Comparison of ENCODE assay signal across 20 cellular contexts in the genomic region with DNA sequence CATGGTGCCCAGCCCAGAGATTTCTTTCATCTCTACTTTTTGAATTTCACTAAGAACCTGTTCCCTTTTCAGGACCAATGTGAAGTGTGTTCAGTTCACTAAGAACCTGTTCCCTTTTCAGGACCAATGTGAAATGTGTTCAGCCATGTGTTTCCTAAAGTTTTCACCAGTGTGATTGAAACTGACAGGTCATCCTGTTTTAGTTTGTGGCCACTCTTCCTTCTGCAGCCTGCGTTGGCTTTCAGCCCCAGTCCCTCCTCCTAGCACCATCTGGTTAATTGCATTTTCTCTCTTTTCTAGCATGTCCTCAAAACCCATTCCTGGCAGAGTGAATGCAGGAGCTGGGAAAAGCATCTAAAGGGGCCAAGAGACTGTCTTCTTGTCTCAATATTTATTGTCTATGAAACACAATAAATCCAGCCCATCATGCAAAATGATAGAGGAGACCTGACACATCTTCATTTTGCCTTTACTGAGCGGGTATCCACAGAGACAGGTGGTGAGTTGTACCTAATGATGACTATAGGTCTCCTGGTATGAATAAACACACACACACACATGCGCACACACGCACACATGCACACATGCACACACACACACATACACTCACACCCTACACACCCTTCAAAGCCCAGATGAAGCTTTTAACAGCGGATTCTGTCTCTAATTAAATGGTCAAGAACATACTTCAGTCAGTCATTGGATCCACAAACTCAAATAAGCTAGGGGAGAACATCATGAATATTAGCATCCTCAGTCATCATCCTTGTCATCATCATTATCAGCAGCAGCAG. TPM values are rescaled to one million over a fixed set of nuclear protein-coding genes. Genes with fewer than 3 reads are reported as not detected.
DNase-seq lines count a peak whose midpoint lies in the region; ATAC-seq and TF ChIP-seq lines count a peak whose summit lies in the region.
"Had no signal": no experiment of that assay in that cellular context is flagged by ENCODE, and none has a peak within 500 bp of the region (broad histone marks: within the 10 kb centered on the region; RNA-seq: fewer than 3 reads in every experiment).

No MANE protein-coding gene starts in this region.

- no peaks in the 10 kb centered on the region for H3K36me3 ChIP-seq in ascending aorta
- H3K36me3 ChIP-seq: gastroesophageal sphincter, Peyer's patch had no signal

- peak; percentile 22 for ATAC-seq in GM19351 (IDR thresholded peaks at IDR 0.05; ENCODE audit: unreplicated experiment)
- peak; percentile 27 for ATAC-seq in HG03196 (IDR thresholded peaks at IDR 0.05; ENCODE audit: unreplicated experiment)
- ATAC-seq in SK-N-SH treated with all-trans-retinoic acid at 6 μM for 48 hours, result peak; percentile 93
- ATAC-seq: gastroesophageal sphincter, left ventricle myocardium superior, sciatic nerve had no signal

- H3K9me3 ChIP-seq in ascending aorta, result no peaks in the 10 kb centered on the region
- H3K9me3 ChIP-seq: gastroesophageal sphincter, Peyer's patch had no signal

- no peak overlapping the region for H3K27ac ChIP-seq in ascending aorta
- H3K27ac ChIP-seq: gastroesophageal sphincter, Peyer's patch had no signal

- TF ChIP-seq CTCF in AG10803 (conservative IDR thresholded peaks at IDR 0.05; ENCODE audit: low read length) (no peak), ascending aorta (IDR thresholded peaks at IDR 0.05) (no peak)

- no peak for TF ChIP-seq POLR2A in erythroblast (IDR thresholded peaks at IDR 0.05; ENCODE audit: low read length)

- intact Hi-C loops in ascending aorta (cut with DNase I), result no loop called here

- DNase-seq in AG10803 (ENCODE audit: low read depth) (peak; percentile 23), erythroblast (lab: John Stamatoyannopoulos, UW) (no peak), ascending aorta (ENCODE audit: low spot score in 2 of 2) (no peak), NCI-H774 (lab: John Stamatoyannopoulos, UW) (no peak)
- no peak for DNase-seq in activated CD8-positive, alpha-beta memory T cell treated with anti-CD3 and anti-CD28 coated beads, Interleukin-2, amount 50 U/mL, for 48 hours
- DNase-seq: activated naive CD4-positive, alpha-beta T cell treated with anti-CD3 and anti-CD28 coated beads, Interleukin-2, amount 50 U/mL, for 16 hours; activated T-cell treated with anti-CD3 and anti-CD28 coated beads, Interleukin-2, amount 50 U/mL, for 1 hour; dermis blood vessel endothelial cell; left ventricle myocardium superior; NCI-H146; NCI-H510A treated with DMSO at 0.1 percent for 48 hours; Peyer's patch; SW 1271 had no signal

- no peaks in the 10 kb centered on the region for H3K27me3 ChIP-seq in ascending aorta
- H3K27me3 ChIP-seq: Peyer's patch had no signal

- peaks cover 0 to 2% of the 10 kb centered on the region in 2 donors for H3K4me1 ChIP-seq in ascending aorta

- H3K4me3 ChIP-seq in AG10803 (ENCODE audit: low read length) (no peak overlapping the region), ascending aorta (no peak overlapping the region)
- H3K4me3 ChIP-seq: gastroesophageal sphincter, Peyer's patch had no signal

TF ChIP-seq in SK-N-SH treated with all-trans-retinoic acid at 6 μM for 48 hours, 23 proteins besides CTCF, POLR2A, EP300 and RAD21 (continues in another document):
- TF ChIP-seq, protein P1, sequence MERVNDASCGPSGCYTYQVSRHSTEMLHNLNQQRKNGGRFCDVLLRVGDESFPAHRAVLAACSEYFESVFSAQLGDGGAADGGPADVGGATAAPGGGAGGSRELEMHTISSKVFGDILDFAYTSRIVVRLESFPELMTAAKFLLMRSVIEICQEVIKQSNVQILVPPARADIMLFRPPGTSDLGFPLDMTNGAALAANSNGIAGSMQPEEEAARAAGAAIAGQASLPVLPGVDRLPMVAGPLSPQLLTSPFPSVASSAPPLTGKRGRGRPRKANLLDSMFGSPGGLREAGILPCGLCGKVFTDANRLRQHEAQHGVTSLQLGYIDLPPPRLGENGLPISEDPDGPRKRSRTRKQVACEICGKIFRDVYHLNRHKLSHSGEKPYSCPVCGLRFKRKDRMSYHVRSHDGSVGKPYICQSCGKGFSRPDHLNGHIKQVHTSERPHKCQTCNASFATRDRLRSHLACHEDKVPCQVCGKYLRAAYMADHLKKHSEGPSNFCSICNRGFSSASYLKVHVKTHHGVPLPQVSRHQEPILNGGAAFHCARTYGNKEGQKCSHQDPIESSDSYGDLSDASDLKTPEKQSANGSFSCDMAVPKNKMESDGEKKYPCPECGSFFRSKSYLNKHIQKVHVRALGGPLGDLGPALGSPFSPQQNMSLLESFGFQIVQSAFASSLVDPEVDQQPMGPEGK (CRISPR knock-in tag; IDR thresholded peaks at IDR 0.05; ENCODE audit: borderline replicate concordance), result no peak
- TF ChIP-seq ZFP30 (CRISPR knock-in tag; IDR thresholded peaks at IDR 0.05) (no peak), RARB (CRISPR knock-in tag; IDR thresholded peaks at IDR 0.05) (peak; percentile 74; the same call in 1 of the 2 replicates), OSR1 (CRISPR knock-in tag; IDR thresholded peaks at IDR 0.05) (no peak), TCF4 (CRISPR knock-in tag; IDR thresholded peaks at IDR 0.05; ENCODE audit: borderline replicate concordance) (peak; percentile 82; the same call in 1 of the 2 replicates), ISL1 (CRISPR knock-in tag; IDR thresholded peaks at IDR 0.05) (peak; percentile 78), ZNF8 (CRISPR knock-in tag; IDR thresholded peaks at IDR 0.05) (no peak), ZNF70 (CRISPR knock-in tag; IDR thresholded peaks at IDR 0.05) (no peak), ZFP3 (CRISPR knock-in tag; IDR thresholded peaks at IDR 0.05) (no peak), ESRRG (CRISPR knock-in tag; IDR thresholded peaks at IDR 0.05) (no peak), ZC3H10 (CRISPR knock-in tag; IDR thresholded peaks at IDR 0.05) (peak; percentile 39; the same call in 1 of the 2 replicates), BACH2 (CRISPR knock-in tag; IDR thresholded peaks at IDR 0.05; ENCODE audit: borderline replicate concordance) (no peak), GLIS3 (CRISPR knock-in tag; IDR thresholded peaks at IDR 0.05) (no peak), ARNTL (CRISPR knock-in tag; IDR thresholded peaks at IDR 0.05; ENCODE audit: borderline replicate concordance, low read depth) (no peak)
- TF ChIP-seq, protein P2, sequence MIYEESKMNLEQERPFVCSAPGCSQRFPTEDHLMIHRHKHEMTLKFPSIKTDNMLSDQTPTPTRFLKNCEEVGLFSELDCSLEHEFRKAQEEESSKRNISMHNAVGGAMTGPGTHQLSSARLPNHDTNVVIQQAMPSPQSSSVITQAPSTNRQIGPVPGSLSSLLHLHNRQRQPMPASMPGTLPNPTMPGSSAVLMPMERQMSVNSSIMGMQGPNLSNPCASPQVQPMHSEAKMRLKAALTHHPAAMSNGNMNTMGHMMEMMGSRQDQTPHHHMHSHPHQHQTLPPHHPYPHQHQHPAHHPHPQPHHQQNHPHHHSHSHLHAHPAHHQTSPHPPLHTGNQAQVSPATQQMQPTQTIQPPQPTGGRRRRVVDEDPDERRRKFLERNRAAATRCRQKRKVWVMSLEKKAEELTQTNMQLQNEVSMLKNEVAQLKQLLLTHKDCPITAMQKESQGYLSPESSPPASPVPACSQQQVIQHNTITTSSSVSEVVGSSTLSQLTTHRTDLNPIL (CRISPR knock-in tag; IDR thresholded peaks at IDR 0.05; ENCODE audit: low read depth), result no peak
- TF ChIP-seq, protein P3, sequence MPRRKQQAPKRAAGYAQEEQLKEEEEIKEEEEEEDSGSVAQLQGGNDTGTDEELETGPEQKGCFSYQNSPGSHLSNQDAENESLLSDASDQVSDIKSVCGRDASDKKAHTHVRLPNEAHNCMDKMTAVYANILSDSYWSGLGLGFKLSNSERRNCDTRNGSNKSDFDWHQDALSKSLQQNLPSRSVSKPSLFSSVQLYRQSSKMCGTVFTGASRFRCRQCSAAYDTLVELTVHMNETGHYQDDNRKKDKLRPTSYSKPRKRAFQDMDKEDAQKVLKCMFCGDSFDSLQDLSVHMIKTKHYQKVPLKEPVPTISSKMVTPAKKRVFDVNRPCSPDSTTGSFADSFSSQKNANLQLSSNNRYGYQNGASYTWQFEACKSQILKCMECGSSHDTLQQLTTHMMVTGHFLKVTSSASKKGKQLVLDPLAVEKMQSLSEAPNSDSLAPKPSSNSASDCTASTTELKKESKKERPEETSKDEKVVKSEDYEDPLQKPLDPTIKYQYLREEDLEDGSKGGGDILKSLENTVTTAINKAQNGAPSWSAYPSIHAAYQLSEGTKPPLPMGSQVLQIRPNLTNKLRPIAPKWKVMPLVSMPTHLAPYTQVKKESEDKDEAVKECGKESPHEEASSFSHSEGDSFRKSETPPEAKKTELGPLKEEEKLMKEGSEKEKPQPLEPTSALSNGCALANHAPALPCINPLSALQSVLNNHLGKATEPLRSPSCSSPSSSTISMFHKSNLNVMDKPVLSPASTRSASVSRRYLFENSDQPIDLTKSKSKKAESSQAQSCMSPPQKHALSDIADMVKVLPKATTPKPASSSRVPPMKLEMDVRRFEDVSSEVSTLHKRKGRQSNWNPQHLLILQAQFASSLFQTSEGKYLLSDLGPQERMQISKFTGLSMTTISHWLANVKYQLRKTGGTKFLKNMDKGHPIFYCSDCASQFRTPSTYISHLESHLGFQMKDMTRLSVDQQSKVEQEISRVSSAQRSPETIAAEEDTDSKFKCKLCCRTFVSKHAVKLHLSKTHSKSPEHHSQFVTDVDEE (CRISPR knock-in tag; IDR thresholded peaks at IDR 0.05), result peak; percentile 79
- TF ChIP-seq, protein P4, sequence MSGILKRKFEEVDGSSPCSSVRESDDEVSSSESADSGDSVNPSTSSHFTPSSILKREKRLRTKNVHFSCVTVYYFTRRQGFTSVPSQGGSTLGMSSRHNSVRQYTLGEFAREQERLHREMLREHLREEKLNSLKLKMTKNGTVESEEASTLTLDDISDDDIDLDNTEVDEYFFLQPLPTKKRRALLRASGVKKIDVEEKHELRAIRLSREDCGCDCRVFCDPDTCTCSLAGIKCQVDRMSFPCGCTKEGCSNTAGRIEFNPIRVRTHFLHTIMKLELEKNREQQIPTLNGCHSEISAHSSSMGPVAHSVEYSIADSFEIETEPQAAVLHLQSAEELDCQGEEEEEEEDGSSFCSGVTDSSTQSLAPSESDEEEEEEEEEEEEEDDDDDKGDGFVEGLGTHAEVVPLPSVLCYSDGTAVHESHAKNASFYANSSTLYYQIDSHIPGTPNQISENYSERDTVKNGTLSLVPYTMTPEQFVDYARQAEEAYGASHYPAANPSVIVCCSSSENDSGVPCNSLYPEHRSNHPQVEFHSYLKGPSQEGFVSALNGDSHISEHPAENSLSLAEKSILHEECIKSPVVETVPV (CRISPR knock-in tag; IDR thresholded peaks at IDR 0.05), result no peak

RNA-seq across cellular contexts. Expression of a gene that starts 6.1 kb away (rescaled TPM):
- 20.9 TPM for total RNA-seq in ascending aorta

RNA-seq across cellular contexts. Expression of a gene that starts 56.2 kb away (rescaled TPM):
- not detected for total RNA-seq in ascending aorta
- total RNA-seq: epithelial cell of proximal tubule, H4, left ventricle myocardium superior had no signal

Comparison
In these comparisons a context has a peak if more than half of its experiments do, and no peak if none do; other contexts are left out.
1. ATAC-seq: peak in every context shown above with its lines; median percentile 93 in SK-N-SH treated with all-trans-retinoic acid at 6 μM for 48 hours; 27 in HG03196; 22 in GM19351.